23 cellular contexts compared by ENCODE assay signal in the genomic region with DNA sequence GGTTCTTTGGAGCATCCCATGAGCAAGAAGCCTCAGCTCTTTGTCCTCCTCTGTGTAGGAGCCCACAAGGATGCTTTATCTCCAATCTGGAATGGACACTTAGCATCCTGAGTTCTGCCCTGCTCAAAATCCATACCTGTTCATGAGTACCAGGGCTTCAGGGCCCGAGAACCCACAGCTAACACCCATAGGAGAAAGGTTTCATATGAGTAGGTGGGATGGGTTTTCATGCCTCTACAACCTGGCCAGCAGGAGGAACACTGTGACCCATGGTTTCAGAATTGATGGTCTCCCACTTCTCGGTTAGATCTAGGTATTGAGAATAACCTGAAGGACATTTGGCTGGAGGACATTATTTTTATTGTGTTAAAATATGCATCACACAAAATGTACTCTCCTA. TPM values are rescaled to one million over a fixed set of nuclear protein-coding genes. Genes with fewer than 3 reads are reported as not detected.
"Had no signal": no experiment of that assay in that cellular context is flagged by ENCODE, and none has a peak within 500 bp of the region (broad histone marks: within the 10 kb centered on the region; RNA-seq: fewer than 3 reads in every experiment).

No MANE protein-coding gene starts in this region.

- H3K27ac ChIP-seq: heart right ventricle, sigmoid colon, suprapubic skin, tibial nerve had no signal

- H3K4me3 ChIP-seq: heart right ventricle, sigmoid colon, smooth muscle cell, stomach, suprapubic skin, tibial nerve had no signal

- H3K4me1 Mint-ChIP-seq: activated B cell treated with CpG ODN at 0.5 μM for 24 hours; activated CD4-positive, alpha-beta T cell treated with anti-CD3 and anti-CD28 coated beads for 36 hours had no signal

- DNase-seq: activated B cell treated with CpG ODN at 0.5 μM for 24 hours; activated CD4-positive, alpha-beta T cell treated with anti-CD3 and anti-CD28 coated beads for 36 hours; activated CD4-positive, alpha-beta T cell treated with anti-CD3 and anti-CD28 coated beads, Interleukin-2, amount 50 U/mL, for 4 hours; activated CD8-positive, alpha-beta memory T cell treated with anti-CD3 and anti-CD28 coated beads for 24 hours; activated CD8-positive, alpha-beta memory T cell treated with anti-CD3 and anti-CD28 coated beads, Interleukin-2, amount 50 U/mL, for 4 hours; activated effector memory CD4-positive, alpha-beta T cell treated with Interleukin-2 at 50 U/mL for 16 hours; activated naive CD4-positive, alpha-beta T cell treated with anti-CD3 and anti-CD28 coated beads for 36 hours; activated T-cell treated with anti-CD3 and anti-CD28 coated beads, Interleukin-2, amount 50 U/mL, for 24 hours; cerebellar nuclear complex; cortex of kidney; endodermal cell; heart right ventricle; left colon; mesendoderm; naive B cell; sigmoid colon; stimulated activated CD4-positive, alpha-beta T cell treated with anti-CD3 and anti-CD28 coated beads, Interleukin-15, amount 100 ng/mL, for 24 hours; stimulated activated CD8-positive, alpha-beta memory T cell treated with anti-CD3 and anti-CD28 coated beads, Interleukin-4, amount 100 ng/mL, for 48 hours; stomach; T-helper 17 cell had no signal

- ATAC-seq: heart right ventricle, T-helper 17 cell had no signal

- H3K9me3 Mint-ChIP-seq: activated B cell treated with CpG ODN at 0.5 μM for 24 hours; activated naive CD4-positive, alpha-beta T cell treated with anti-CD3 and anti-CD28 coated beads for 36 hours; activated T-cell treated with anti-CD3 and anti-CD28 coated beads, Interleukin-2, amount 50 U/mL, for 24 hours had no signal

- H3K27me3 ChIP-seq: heart right ventricle, sigmoid colon, stomach, suprapubic skin, tibial nerve had no signal

- H3K36me3 ChIP-seq: heart right ventricle, sigmoid colon, stomach, suprapubic skin, tibial nerve had no signal

- H3K4me3 Mint-ChIP-seq: activated B cell treated with CpG ODN at 0.5 μM for 24 hours; activated CD4-positive, alpha-beta T cell treated with anti-CD3 and anti-CD28 coated beads for 36 hours; activated naive CD4-positive, alpha-beta T cell treated with anti-CD3 and anti-CD28 coated beads for 36 hours; activated T-cell treated with anti-CD3 and anti-CD28 coated beads, Interleukin-2, amount 50 U/mL, for 24 hours; endodermal cell; naive B cell; T-helper 17 cell had no signal

- H3K27me3 Mint-ChIP-seq: activated CD4-positive, alpha-beta T cell treated with anti-CD3 and anti-CD28 coated beads for 36 hours; activated T-cell treated with anti-CD3 and anti-CD28 coated beads, Interleukin-2, amount 50 U/mL, for 24 hours; naive B cell; T-helper 17 cell had no signal

- H3K4me2 ChIP-seq: smooth muscle cell had no signal

- H3K27ac Mint-ChIP-seq: activated B cell treated with CpG ODN at 0.5 μM for 24 hours; activated CD4-positive, alpha-beta T cell treated with anti-CD3 and anti-CD28 coated beads for 36 hours; activated naive CD4-positive, alpha-beta T cell treated with anti-CD3 and anti-CD28 coated beads for 36 hours; activated T-cell treated with anti-CD3 and anti-CD28 coated beads, Interleukin-2, amount 50 U/mL, for 24 hours; endodermal cell; naive B cell; T-helper 17 cell had no signal

- H3K4me1 ChIP-seq: sigmoid colon, suprapubic skin, tibial nerve had no signal

RNA-seq across cellular contexts. Expression of a gene that starts 57.8 kb away (rescaled TPM):
- total RNA-seq: smooth muscle cell had no signal
